In genomic region chr1:26028490-26028980, GRCh38 we compare ENCODE assay signal across 19 cellular contexts. TPM values are rescaled to one million over a fixed set of nuclear protein-coding genes. Genes with fewer than 3 reads are reported as not detected.
"Had no signal": no experiment of that assay in that cellular context is flagged by ENCODE, and none has a peak within 500 bp of the region (broad histone marks: within the 10 kb centered on the region; RNA-seq: fewer than 3 reads in every experiment).

No MANE protein-coding gene starts in this region.

- H3K4me3 Mint-ChIP-seq: activated CD4-positive, alpha-beta memory T cell treated with anti-CD3 and anti-CD28 coated beads, Interleukin-2, amount 10 ng/mL, durations not matched to agents 7 days and 5 days; activated CD4-positive, alpha-beta T cell treated with anti-CD3 and anti-CD28 coated beads for 36 hours; nephron; T-helper 17 cell had no signal

- H3K4me1 ChIP-seq: colonic mucosa, esophagus squamous epithelium, sigmoid colon had no signal

- H3K4me1 Mint-ChIP-seq: activated CD4-positive, alpha-beta memory T cell treated with anti-CD3 and anti-CD28 coated beads, Interleukin-2, amount 10 ng/mL, durations not matched to agents 7 days and 5 days; activated CD4-positive, alpha-beta T cell treated with anti-CD3 and anti-CD28 coated beads for 36 hours had no signal

- DNase-seq: activated CD4-positive, alpha-beta memory T cell treated with anti-CD3 and anti-CD28 coated beads, Interleukin-2, amount 10 ng/mL, durations not matched to agents 7 days and 5 days; activated CD4-positive, alpha-beta T cell treated with anti-CD3 and anti-CD28 coated beads for 36 hours; activated CD8-positive, alpha-beta memory T cell treated with anti-CD3 and anti-CD28 coated beads, Interleukin-2, amount 50 U/mL, for 4 hours; activated gamma-delta T cell; activated T-cell treated with anti-CD3 and anti-CD28 coated beads, Interleukin-2, amount 50 U/mL, for 48 hours; body of pancreas; colonic mucosa; effector CD4-positive, alpha-beta T cell; esophagus squamous epithelium; sigmoid colon; spleen; T-helper 17 cell had no signal

- H3K36me3 Mint-ChIP-seq: activated naive CD4-positive, alpha-beta T cell treated with anti-CD3 and anti-CD28 coated beads, Interleukin-2, amount 50 U/mL, for 72 hours had no signal

- H3K27me3 ChIP-seq: body of pancreas, colonic mucosa had no signal

- H3K9me3 Mint-ChIP-seq: activated CD4-positive, alpha-beta memory T cell treated with anti-CD3 and anti-CD28 coated beads, Interleukin-2, amount 10 ng/mL, durations not matched to agents 7 days and 5 days; activated naive CD4-positive, alpha-beta T cell treated with anti-CD3 and anti-CD28 coated beads, Interleukin-2, amount 50 U/mL, for 72 hours; nephron had no signal

- H3K27me3 Mint-ChIP-seq: activated CD4-positive, alpha-beta T cell treated with anti-CD3 and anti-CD28 coated beads for 36 hours had no signal

- H3K36me3 ChIP-seq: colonic mucosa, esophagus squamous epithelium, sigmoid colon, spleen, thoracic aorta had no signal

- H3K9me3 ChIP-seq: body of pancreas, colonic mucosa, esophagus squamous epithelium, sigmoid colon, spleen, thoracic aorta had no signal

- H3K27ac Mint-ChIP-seq: activated CD4-positive, alpha-beta memory T cell treated with anti-CD3 and anti-CD28 coated beads, Interleukin-2, amount 10 ng/mL, durations not matched to agents 7 days and 5 days; activated CD4-positive, alpha-beta T cell treated with anti-CD3 and anti-CD28 coated beads for 36 hours; activated naive CD4-positive, alpha-beta T cell treated with anti-CD3 and anti-CD28 coated beads, Interleukin-2, amount 50 U/mL, for 72 hours; T-helper 17 cell had no signal

- H3K4me3 ChIP-seq: body of pancreas, colonic mucosa, esophagus squamous epithelium, sigmoid colon, spleen, thoracic aorta had no signal

- H3K27ac ChIP-seq: body of pancreas, colonic mucosa, esophagus squamous epithelium, sigmoid colon, spleen, thoracic aorta had no signal

- ATAC-seq: body of pancreas, T-helper 17 cell had no signal

RNA-seq across cellular contexts. Expression of gene EXTL1, which starts 7.0 kb away (rescaled TPM):
- total RNA-seq: activated CD4-positive, alpha-beta memory T cell treated with anti-CD3 and anti-CD28 coated beads, Interleukin-2, amount 10 ng/mL, durations not matched to agents 7 days and 5 days; activated CD4-positive, alpha-beta T cell treated with anti-CD3 and anti-CD28 coated beads for 36 hours; activated naive CD4-positive, alpha-beta T cell treated with anti-CD3 and anti-CD28 coated beads, Interleukin-2, amount 50 U/mL, for 72 hours; body of pancreas; esophagus squamous epithelium; mesenteric fat pad; pulmonary artery endothelial cell; T-helper 17 cell had no signal

RNA-seq across cellular contexts. Expression of gene SLC30A2, which starts 17.4 kb away (rescaled TPM):
- total RNA-seq: activated CD4-positive, alpha-beta memory T cell treated with anti-CD3 and anti-CD28 coated beads, Interleukin-2, amount 10 ng/mL, durations not matched to agents 7 days and 5 days; activated CD4-positive, alpha-beta T cell treated with anti-CD3 and anti-CD28 coated beads for 36 hours; activated naive CD4-positive, alpha-beta T cell treated with anti-CD3 and anti-CD28 coated beads, Interleukin-2, amount 50 U/mL, for 72 hours; esophagus squamous epithelium; fibroblast of villous mesenchyme; mesenteric fat pad; osteocyte; pulmonary artery endothelial cell; spleen; T-helper 17 cell; thoracic aorta had no signal
- polyA plus RNA-seq: spleen had no signal

RNA-seq across cellular contexts. Expression of gene TRIM63, which starts 38.9 kb away (rescaled TPM):
- total RNA-seq: activated CD4-positive, alpha-beta T cell treated with anti-CD3 and anti-CD28 coated beads for 36 hours; body of pancreas; fibroblast of villous mesenchyme; osteocyte; pulmonary artery endothelial cell; T-helper 17 cell; thoracic aorta had no signal
